In the genomic region with DNA sequence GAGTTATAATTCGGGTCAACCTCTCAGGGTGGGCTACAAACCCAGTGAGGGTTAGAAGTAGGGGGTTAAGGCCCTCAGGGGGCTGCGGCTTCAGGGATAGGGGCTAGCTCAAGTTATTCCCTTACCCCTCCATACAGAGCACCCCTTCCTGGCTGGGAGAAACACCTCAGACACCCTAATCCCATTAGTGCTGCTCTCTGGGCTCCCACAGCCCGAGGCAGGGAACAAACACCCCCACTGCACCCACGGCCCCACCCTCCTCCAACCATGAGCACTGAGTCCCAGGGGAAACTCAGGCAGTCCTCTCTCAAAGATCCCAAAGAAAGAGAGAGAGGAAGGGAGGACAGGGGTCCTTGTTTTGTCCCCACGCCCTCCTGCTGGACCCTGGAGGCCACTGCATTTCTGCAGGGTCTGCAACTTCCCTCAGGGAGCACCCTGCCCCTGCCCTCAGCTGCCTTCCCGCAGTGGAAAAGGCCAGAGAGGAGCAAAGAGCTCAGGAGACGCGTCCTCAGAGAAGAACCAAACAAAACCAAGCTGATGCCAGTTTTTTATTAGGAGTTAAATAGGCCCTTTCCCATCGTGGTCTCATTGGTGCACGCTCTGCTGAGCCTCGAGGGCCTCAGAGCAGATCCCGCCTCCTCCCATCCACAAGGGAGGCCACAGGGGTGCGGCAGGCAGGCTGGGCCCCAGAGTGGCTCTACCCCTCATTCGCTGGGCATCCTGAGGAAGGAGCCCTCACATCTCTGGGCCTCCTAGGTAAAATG, we compare ENCODE assay signal across 10 cellular contexts. TPM values are rescaled to one million over a fixed set of nuclear protein-coding genes. Genes with fewer than 3 reads are reported as not detected.
DNase-seq lines count a peak whose midpoint lies in the region; ATAC-seq, FAIRE-seq and TF ChIP-seq lines count a peak whose summit lies in the region.
"Had no signal": no experiment of that assay in that cellular context is flagged by ENCODE, and none has a peak within 500 bp of the region (broad histone marks: within the 10 kb centered on the region; RNA-seq: fewer than 3 reads in every experiment).

No MANE protein-coding gene starts in this region.

- H3K4me1 Mint-ChIP-seq in activated naive CD8-positive, alpha-beta T cell treated with anti-CD3 and anti-CD28 coated beads, Interleukin-2, amount 10 ng/mL, durations not matched to agents 7 days and 5 days: peaks cover 46% of the 10 kb centered on the region
- H3K4me1 Mint-ChIP-seq in activated naive CD8-positive, alpha-beta T cell treated with anti-CD3 and anti-CD28 coated beads for 36 hours: peaks cover 52% of the 10 kb centered on the region
- H3K4me1 Mint-ChIP-seq in WTC11: peaks cover 69% of the 10 kb centered on the region

- H3K4me1 ChIP-seq in mucosa of rectum (ENCODE audit: control insufficient read depth in 2 of 2, insufficient read depth in 2 of 2, low read length in 2 of 2) (peaks cover 35 to 36% of the 10 kb centered on the region in 2 donors), vagina (peaks cover 93% of the 10 kb centered on the region)

- H3K27ac ChIP-seq in mucosa of rectum (ENCODE audit: low read depth in 2 of 2, low read length in 2 of 2) (no peak overlapping the region), vagina (peak overlapping the region; percentile 99)

- H3K4me3 ChIP-seq in mucosa of rectum (ENCODE audit: low read length in 2 of 2) (no peak overlapping the region), vagina (peak overlapping the region; percentile 56 to 61)

- peaks cover 13% of the 10 kb centered on the region for H3K36me3 Mint-ChIP-seq in activated naive CD8-positive, alpha-beta T cell treated with anti-CD3 and anti-CD28 coated beads, Interleukin-2, amount 10 ng/mL, durations not matched to agents 7 days and 5 days
- H3K36me3 Mint-ChIP-seq in activated naive CD8-positive, alpha-beta T cell treated with anti-CD3 and anti-CD28 coated beads for 36 hours: peaks cover 22% of the 10 kb centered on the region
- peaks cover 17 to 35% of the 10 kb centered on the region in 2 donors for H3K36me3 Mint-ChIP-seq in activated naive CD4-positive, alpha-beta T cell treated with anti-CD3 and anti-CD28 coated beads, Interleukin-2, amount 50 U/mL, for 72 hours
- no peaks in the 10 kb centered on the region; the same call in 1 of the 2 replicates for H3K36me3 Mint-ChIP-seq in WTC11

- POLR2A ChIA-PET in activated naive CD8-positive, alpha-beta T cell treated with anti-CD3 and anti-CD28 coated beads, Interleukin-2, amount 10 ng/mL, durations not matched to agents 7 days and 5 days (lab: Charles Lee): interaction anchor here (0.8 to 4.6 kb wide), 3 partner anchors 13 to 87 kb away, joined by 3 to 140 read pairs (median 20); a partner anchor contains a TSS
- POLR2A ChIA-PET in WTC11 (lab: Charles Lee): interaction anchor here (1.1 kb wide), 1 partner anchor 17 kb away, joined by 3 read pairs; no protein-coding TSS in a partner anchor

- ATAC-seq in activated naive CD8-positive, alpha-beta T cell treated with anti-CD3 and anti-CD28 coated beads, Interleukin-2, amount 10 ng/mL, durations not matched to agents 7 days and 5 days (ENCODE audit: low read depth): no peak
- no peak for ATAC-seq in activated naive CD4-positive, alpha-beta T cell treated with anti-CD3 and anti-CD28 coated beads, Interleukin-2, amount 50 U/mL, for 72 hours
- no peak for ATAC-seq in WTC11
- ATAC-seq in left cardiac atrium: no peak
- ATAC-seq: heart right ventricle had no signal

- intact Hi-C loops in vagina (cut with DNase I) (no loop called here), left cardiac atrium (cut with DNase I) (no loop called here)

- TF ChIP-seq CTCF in vagina (IDR thresholded peaks at IDR 0.05) (no peak), WTC11 (IDR thresholded peaks at IDR 0.05) (no peak)

- no peak for DNase-seq in activated naive CD8-positive, alpha-beta T cell treated with anti-CD3 and anti-CD28 coated beads, Interleukin-2, amount 10 ng/mL, durations not matched to agents 7 days and 5 days
- DNase-seq in activated naive CD8-positive, alpha-beta T cell treated with anti-CD3 and anti-CD28 coated beads for 36 hours: no peak
- DNase-seq in activated naive CD4-positive, alpha-beta T cell treated with anti-CD3 and anti-CD28 coated beads, Interleukin-2, amount 50 U/mL, for 72 hours (ENCODE audit: low spot score in 2 of 2): no peak
- DNase-seq in vagina (ENCODE audit: extremely low spot score in 2 of 2): peak in 1 of 2 donors; percentile 83
- DNase-seq in urothelium cell line (ENCODE audit: low spot score): no peak
- DNase-seq in WTC11 (ENCODE audit: low spot score): no peak
- no peak for DNase-seq in left cardiac atrium
- DNase-seq: adrenal gland, heart right ventricle had no signal

- H3K27me3 ChIP-seq in mucosa of rectum (ENCODE audit: control insufficient read depth in 2 of 2, insufficient read depth in 2 of 2, low read length in 2 of 2): no peaks in the 10 kb centered on the region
- no peaks in the 10 kb centered on the region for H3K27me3 ChIP-seq in vagina
- H3K27me3 ChIP-seq: adrenal gland, heart right ventricle had no signal

- no peaks in the 10 kb centered on the region for H3K9me3 Mint-ChIP-seq in activated naive CD8-positive, alpha-beta T cell treated with anti-CD3 and anti-CD28 coated beads, Interleukin-2, amount 10 ng/mL, durations not matched to agents 7 days and 5 days
- H3K9me3 Mint-ChIP-seq in activated naive CD8-positive, alpha-beta T cell treated with anti-CD3 and anti-CD28 coated beads for 36 hours: peaks cover 2% of the 10 kb centered on the region
- H3K9me3 Mint-ChIP-seq in activated naive CD4-positive, alpha-beta T cell treated with anti-CD3 and anti-CD28 coated beads, Interleukin-2, amount 50 U/mL, for 72 hours: no peaks in the 10 kb centered on the region
- H3K9me3 Mint-ChIP-seq in WTC11: no peaks in the 10 kb centered on the region

- peak overlapping the region; percentile 59 for H3K27ac Mint-ChIP-seq in activated naive CD8-positive, alpha-beta T cell treated with anti-CD3 and anti-CD28 coated beads, Interleukin-2, amount 10 ng/mL, durations not matched to agents 7 days and 5 days
- no peak overlapping the region for H3K27ac Mint-ChIP-seq in activated naive CD8-positive, alpha-beta T cell treated with anti-CD3 and anti-CD28 coated beads for 36 hours
- peak overlapping the region; percentile 96 to 99 for H3K27ac Mint-ChIP-seq in activated naive CD4-positive, alpha-beta T cell treated with anti-CD3 and anti-CD28 coated beads, Interleukin-2, amount 50 U/mL, for 72 hours
- no peak overlapping the region for H3K27ac Mint-ChIP-seq in WTC11

- H3K27me3 Mint-ChIP-seq in activated naive CD8-positive, alpha-beta T cell treated with anti-CD3 and anti-CD28 coated beads, Interleukin-2, amount 10 ng/mL, durations not matched to agents 7 days and 5 days: no peaks in the 10 kb centered on the region
- no peaks in the 10 kb centered on the region for H3K27me3 Mint-ChIP-seq in activated naive CD8-positive, alpha-beta T cell treated with anti-CD3 and anti-CD28 coated beads for 36 hours
- no peaks in the 10 kb centered on the region; the same call in 1 of the 2 replicates for H3K27me3 Mint-ChIP-seq in WTC11 (ENCODE audit: low read depth)

- no peak overlapping the region for H3K4me3 Mint-ChIP-seq in activated naive CD8-positive, alpha-beta T cell treated with anti-CD3 and anti-CD28 coated beads, Interleukin-2, amount 10 ng/mL, durations not matched to agents 7 days and 5 days
- H3K4me3 Mint-ChIP-seq in activated naive CD8-positive, alpha-beta T cell treated with anti-CD3 and anti-CD28 coated beads for 36 hours: no peak overlapping the region
- H3K4me3 Mint-ChIP-seq in WTC11: no peak overlapping the region

- no peak for FAIRE-seq in urothelium cell line (lab: Jason Lieb, UNC)

- CTCF ChIA-PET in WTC11 (lab: Charles Lee): interaction anchor here (0.6 to 5.3 kb wide), 6 partner anchors 12 to 87 kb away, joined by 3 to 50 read pairs (median 12); a partner anchor contains a TSS

- TF ChIP-seq POLR2A in vagina (IDR thresholded peaks at IDR 0.05): no peak

- peak overlapping the region; percentile 24 to 68 for H3K9ac ChIP-seq in mucosa of rectum (ENCODE audit: low read depth in 1 of 2, low read length in 2 of 2)

- H3K9me3 ChIP-seq in mucosa of rectum (ENCODE audit: control insufficient read depth in 2 of 2, low read length in 2 of 2) (no peaks in the 10 kb centered on the region), vagina (no peaks in the 10 kb centered on the region)
- H3K9me3 ChIP-seq: adrenal gland, heart right ventricle had no signal

- H3K36me3 ChIP-seq in mucosa of rectum (ENCODE audit: control insufficient read depth in 2 of 2, insufficient read depth in 2 of 2, low read length in 2 of 2) (peaks cover 0 to 4% of the 10 kb centered on the region in 2 donors), vagina (peaks cover 0 to 7% of the 10 kb centered on the region in 2 donors)
- H3K36me3 ChIP-seq: adrenal gland had no signal

RNA-seq across cellular contexts. Expression of a gene that starts 1.4 kb away (rescaled TPM):
- 100 to 1,000 TPM; 385 to 394 TPM for total RNA-seq in activated naive CD8-positive, alpha-beta T cell treated with anti-CD3 and anti-CD28 coated beads, Interleukin-2, amount 10 ng/mL, durations not matched to agents 7 days and 5 days
- total RNA-seq in activated naive CD8-positive, alpha-beta T cell treated with anti-CD3 and anti-CD28 coated beads for 36 hours: 10 to 100 TPM; 44.7 to 44.9 TPM
- 100 to 1,000 TPM; 186 to 368 TPM for total RNA-seq in activated naive CD4-positive, alpha-beta T cell treated with anti-CD3 and anti-CD28 coated beads, Interleukin-2, amount 50 U/mL, for 72 hours
- 375 TPM for total RNA-seq in vagina
- total RNA-seq in WTC11 (2021): 22.7 to 32.0 TPM (median 31.7 TPM) in 3 replicates
- 100 to 1,000 TPM; 206 to 332 TPM for total RNA-seq in left cardiac atrium

RNA-seq across cellular contexts. Expression of a gene that starts 2.1 kb away (rescaled TPM):
- not detected for total RNA-seq in activated naive CD8-positive, alpha-beta T cell treated with anti-CD3 and anti-CD28 coated beads, Interleukin-2, amount 10 ng/mL, durations not matched to agents 7 days and 5 days
- not detected for total RNA-seq in activated naive CD8-positive, alpha-beta T cell treated with anti-CD3 and anti-CD28 coated beads for 36 hours
- total RNA-seq in activated naive CD4-positive, alpha-beta T cell treated with anti-CD3 and anti-CD28 coated beads, Interleukin-2, amount 50 U/mL, for 72 hours: not detected
- total RNA-seq in vagina (9.6 TPM), WTC11 (2021) (0.33 TPM in 1 of 3 replicates, not detected in the others), left cardiac atrium (1 to 10 TPM in 1 of 2 donors, under 1 TPM in 1; 0.77 to 3.3 TPM)

RNA-seq across cellular contexts. Expression of a gene that starts 6.2 kb away (rescaled TPM):
- total RNA-seq in activated naive CD8-positive, alpha-beta T cell treated with anti-CD3 and anti-CD28 coated beads, Interleukin-2, amount 10 ng/mL, durations not matched to agents 7 days and 5 days: 1 to 10 TPM; 2.2 to 2.7 TPM
- 1 to 10 TPM; 1.2 to 1.6 TPM for total RNA-seq in activated naive CD8-positive, alpha-beta T cell treated with anti-CD3 and anti-CD28 coated beads for 36 hours
- total RNA-seq in activated naive CD4-positive, alpha-beta T cell treated with anti-CD3 and anti-CD28 coated beads, Interleukin-2, amount 50 U/mL, for 72 hours: 1 to 10 TPM; 2.0 to 3.9 TPM
- not detected for total RNA-seq in vagina
- total RNA-seq in WTC11 (2021): not detected in 3 replicates
- total RNA-seq in left cardiac atrium: not detected
- total RNA-seq: adrenal gland, heart right ventricle had no signal

RNA-seq across cellular contexts. Expression of a gene that starts 11.2 kb away (rescaled TPM):
- total RNA-seq in activated naive CD8-positive, alpha-beta T cell treated with anti-CD3 and anti-CD28 coated beads, Interleukin-2, amount 10 ng/mL, durations not matched to agents 7 days and 5 days: 100 to 1,000 TPM; 365 to 373 TPM
- 100 to 1,000 TPM; 144 to 155 TPM for total RNA-seq in activated naive CD8-positive, alpha-beta T cell treated with anti-CD3 and anti-CD28 coated beads for 36 hours
- 100 to 1,000 TPM; 260 to 445 TPM for total RNA-seq in activated naive CD4-positive, alpha-beta T cell treated with anti-CD3 and anti-CD28 coated beads, Interleukin-2, amount 50 U/mL, for 72 hours
- total RNA-seq in vagina: 562 TPM
- 19.2 to 32.0 TPM (median 30.8 TPM) in 3 replicates for total RNA-seq in WTC11 (2021)
- total RNA-seq in left cardiac atrium: 100 to 1,000 TPM; 449 to 518 TPM

RNA-seq across cellular contexts. Expression of a gene that starts 18.7 kb away (rescaled TPM):
- not detected for total RNA-seq in activated naive CD8-positive, alpha-beta T cell treated with anti-CD3 and anti-CD28 coated beads, Interleukin-2, amount 10 ng/mL, durations not matched to agents 7 days and 5 days
- under 1 TPM in 1 of 2 experiments, not detected in 1; 0.60 TPM for total RNA-seq in activated naive CD8-positive, alpha-beta T cell treated with anti-CD3 and anti-CD28 coated beads for 36 hours
- total RNA-seq in activated naive CD4-positive, alpha-beta T cell treated with anti-CD3 and anti-CD28 coated beads, Interleukin-2, amount 50 U/mL, for 72 hours: 1 to 10 TPM; 1.0 to 7.8 TPM
- total RNA-seq in vagina (470 TPM), WTC11 (2021) (0.74 to 1.6 TPM (median 0.80 TPM) in 3 replicates), left cardiac atrium (under 1 TPM in 1 of 2 donors, not detected in 1; 0.84 TPM)

Comparison
In these comparisons a context has a peak if more than half of its experiments do, and no peak if none do; other contexts are left out.
1. H3K27ac Mint-ChIP-seq: peak in activated naive CD8-positive, alpha-beta T cell treated with anti-CD3 and anti-CD28 coated beads, Interleukin-2, amount 10 ng/mL, durations not matched to agents 7 days and 5 days (single experiment) and activated naive CD4-positive, alpha-beta T cell treated with anti-CD3 and anti-CD28 coated beads, Interleukin-2, amount 50 U/mL, for 72 hours (2 of 2); none in activated naive CD8-positive, alpha-beta T cell treated with anti-CD3 and anti-CD28 coated beads for 36 hours (single experiment) and WTC11 (single experiment).
2. H3K4me3 ChIP-seq: peak in vagina (2 of 2); none in mucosa of rectum (0 of 2).